1 cellular context compared by ENCODE assay signal in the genomic region with DNA sequence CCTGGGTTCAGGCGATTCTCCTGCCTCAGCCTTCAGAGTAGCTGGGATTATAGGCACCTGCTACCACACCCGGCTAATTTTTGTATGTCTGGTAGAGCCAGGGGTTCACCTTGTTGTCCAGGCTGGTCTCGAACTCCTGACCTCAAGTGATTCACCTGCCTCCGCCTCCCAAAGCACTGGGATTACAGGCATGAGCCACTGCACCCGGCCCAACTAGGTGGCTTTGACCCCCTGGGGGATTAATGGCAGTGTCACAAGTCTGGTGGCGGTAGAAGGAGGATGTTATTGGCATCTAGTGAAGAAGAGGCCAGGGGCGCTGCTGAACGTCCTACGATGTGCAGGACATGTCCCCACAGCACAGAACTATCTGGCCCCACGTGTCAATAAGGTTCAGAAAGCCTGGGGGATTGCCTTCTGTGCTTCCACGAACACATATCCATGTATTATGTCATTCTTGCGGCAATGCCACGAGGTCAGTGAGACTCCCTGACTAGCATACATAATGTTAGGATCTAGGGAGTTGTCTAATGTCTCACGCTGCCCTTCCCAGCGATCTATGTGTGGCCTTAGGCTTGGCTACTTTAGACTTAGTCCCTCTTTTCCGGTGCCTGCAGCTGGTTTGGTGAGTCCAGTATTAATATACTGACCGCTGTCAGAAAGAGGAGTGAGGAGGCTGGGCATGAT.
TF ChIP-seq lines count a peak whose summit lies in the region.

No MANE protein-coding gene starts in this region.

TF ChIP-seq in HepG2, 621 proteins besides CTCF, POLR2A, EP300 and RAD21 (continued from another document):
- TF ChIP-seq REPIN1 (CRISPR knock-in tag; IDR thresholded peaks at IDR 0.05; ENCODE audit: borderline replicate concordance, low read depth) (peak; percentile 7; the same call in 1 of the 2 replicates), FOXC1 (CRISPR knock-in tag; IDR thresholded peaks at IDR 0.05; ENCODE audit: borderline replicate concordance) (peak; percentile 65; the same call in 1 of the 2 replicates), NFRKB (IDR thresholded peaks at IDR 0.05) (no peak), ZNF296 (CRISPR knock-in tag; conservative IDR thresholded peaks at IDR 0.05) (0 out of 2 replicates have a peak, but pooled peaks have one; percentile 4)
- TF ChIP-seq, protein P1, sequence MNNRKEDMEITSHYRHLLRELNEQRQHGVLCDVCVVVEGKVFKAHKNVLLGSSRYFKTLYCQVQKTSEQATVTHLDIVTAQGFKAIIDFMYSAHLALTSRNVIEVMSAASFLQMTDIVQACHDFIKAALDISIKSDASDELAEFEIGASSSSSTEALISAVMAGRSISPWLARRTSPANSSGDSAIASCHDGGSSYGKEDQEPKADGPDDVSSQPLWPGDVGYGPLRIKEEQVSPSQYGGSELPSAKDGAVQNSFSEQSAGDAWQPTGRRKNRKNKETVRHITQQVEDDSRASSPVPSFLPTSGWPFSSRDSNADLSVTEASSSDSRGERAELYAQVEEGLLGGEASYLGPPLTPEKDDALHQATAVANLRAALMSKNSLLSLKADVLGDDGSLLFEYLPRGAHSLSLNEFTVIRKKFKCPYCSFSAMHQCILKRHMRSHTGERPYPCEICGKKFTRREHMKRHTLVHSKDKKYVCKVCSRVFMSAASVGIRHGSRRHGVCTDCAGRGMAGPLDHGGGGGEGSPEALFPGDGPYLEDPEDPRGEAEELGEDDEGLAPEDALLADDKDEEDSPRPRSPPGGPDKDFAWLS (CRISPR knock-in tag; IDR thresholded peaks at IDR 0.05; ENCODE audit: borderline replicate concordance): no peak
- TF ChIP-seq, protein P2, sequence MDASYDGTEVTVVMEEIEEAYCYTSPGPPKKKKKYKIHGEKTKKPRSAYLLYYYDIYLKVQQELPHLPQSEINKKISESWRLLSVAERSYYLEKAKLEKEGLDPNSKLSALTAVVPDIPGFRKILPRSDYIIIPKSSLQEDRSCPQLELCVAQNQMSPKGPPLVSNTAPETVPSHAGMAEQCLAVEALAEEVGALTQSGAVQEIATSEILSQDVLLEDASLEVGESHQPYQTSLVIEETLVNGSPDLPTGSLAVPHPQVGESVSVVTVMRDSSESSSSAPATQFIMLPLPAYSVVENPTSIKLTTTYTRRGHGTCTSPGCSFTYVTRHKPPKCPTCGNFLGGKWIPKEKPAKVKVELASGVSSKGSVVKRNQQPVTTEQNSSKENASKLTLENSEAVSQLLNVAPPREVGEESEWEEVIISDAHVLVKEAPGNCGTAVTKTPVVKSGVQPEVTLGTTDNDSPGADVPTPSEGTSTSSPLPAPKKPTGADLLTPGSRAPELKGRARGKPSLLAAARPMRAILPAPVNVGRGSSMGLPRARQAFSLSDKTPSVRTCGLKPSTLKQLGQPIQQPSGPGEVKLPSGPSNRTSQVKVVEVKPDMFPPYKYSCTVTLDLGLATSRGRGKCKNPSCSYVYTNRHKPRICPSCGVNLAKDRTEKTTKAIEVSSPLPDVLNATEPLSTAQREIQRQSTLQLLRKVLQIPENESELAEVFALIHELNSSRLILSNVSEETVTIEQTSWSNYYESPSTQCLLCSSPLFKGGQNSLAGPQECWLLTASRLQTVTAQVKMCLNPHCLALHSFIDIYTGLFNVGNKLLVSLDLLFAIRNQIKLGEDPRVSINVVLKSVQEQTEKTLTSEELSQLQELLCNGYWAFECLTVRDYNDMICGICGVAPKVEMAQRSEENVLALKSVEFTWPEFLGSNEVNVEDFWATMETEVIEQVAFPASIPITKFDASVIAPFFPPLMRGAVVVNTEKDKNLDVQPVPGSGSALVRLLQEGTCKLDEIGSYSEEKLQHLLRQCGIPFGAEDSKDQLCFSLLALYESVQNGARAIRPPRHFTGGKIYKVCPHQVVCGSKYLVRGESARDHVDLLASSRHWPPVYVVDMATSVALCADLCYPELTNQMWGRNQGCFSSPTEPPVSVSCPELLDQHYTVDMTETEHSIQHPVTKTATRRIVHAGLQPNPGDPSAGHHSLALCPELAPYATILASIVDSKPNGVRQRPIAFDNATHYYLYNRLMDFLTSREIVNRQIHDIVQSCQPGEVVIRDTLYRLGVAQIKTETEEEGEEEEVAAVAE (CRISPR knock-in tag; IDR thresholded peaks at IDR 0.05; ENCODE audit: borderline replicate concordance): 0 out of 2 replicates have a peak, but pooled peaks have one; percentile 20
